8 cellular contexts compared by ENCODE assay signal in the genomic region with DNA sequence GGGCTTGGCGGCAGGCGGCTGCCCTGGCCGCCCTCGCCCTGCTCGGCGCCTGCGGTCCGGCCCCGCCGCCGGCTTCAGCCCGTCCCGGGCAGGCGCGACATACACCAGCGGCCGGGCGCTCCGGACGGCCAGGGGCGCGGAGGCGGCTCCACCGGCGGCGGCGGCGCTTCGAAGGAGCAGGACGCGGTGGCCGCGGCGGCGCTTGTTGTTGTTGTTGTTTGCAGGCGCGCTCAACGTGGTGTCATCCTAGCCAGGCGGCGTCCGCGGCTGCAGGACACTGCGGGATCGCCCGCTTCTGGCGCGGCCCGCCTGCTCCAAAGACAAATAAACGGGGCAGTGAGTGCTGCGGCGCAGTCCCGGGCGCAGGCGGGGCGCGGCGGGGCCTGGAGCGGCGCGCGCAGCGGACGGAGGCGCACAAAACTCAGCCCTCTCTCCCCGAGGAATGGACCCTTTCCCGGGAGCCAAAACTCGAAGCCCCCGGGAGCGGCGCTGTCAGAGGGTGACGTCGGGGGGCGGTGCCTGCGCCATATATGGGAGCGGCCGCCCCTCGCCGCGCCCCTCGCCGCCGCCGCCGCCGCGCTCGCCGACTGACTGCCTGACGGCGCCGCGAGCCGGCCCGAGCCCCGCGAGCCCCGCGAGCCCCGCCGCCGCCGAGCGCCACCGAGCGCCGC. TPM values are rescaled to one million over a fixed set of nuclear protein-coding genes. Genes with fewer than 3 reads are reported as not detected.
DNase-seq lines count a peak whose midpoint lies in the region; ATAC-seq and TF ChIP-seq lines count a peak whose summit lies in the region.

A gene with protein sequence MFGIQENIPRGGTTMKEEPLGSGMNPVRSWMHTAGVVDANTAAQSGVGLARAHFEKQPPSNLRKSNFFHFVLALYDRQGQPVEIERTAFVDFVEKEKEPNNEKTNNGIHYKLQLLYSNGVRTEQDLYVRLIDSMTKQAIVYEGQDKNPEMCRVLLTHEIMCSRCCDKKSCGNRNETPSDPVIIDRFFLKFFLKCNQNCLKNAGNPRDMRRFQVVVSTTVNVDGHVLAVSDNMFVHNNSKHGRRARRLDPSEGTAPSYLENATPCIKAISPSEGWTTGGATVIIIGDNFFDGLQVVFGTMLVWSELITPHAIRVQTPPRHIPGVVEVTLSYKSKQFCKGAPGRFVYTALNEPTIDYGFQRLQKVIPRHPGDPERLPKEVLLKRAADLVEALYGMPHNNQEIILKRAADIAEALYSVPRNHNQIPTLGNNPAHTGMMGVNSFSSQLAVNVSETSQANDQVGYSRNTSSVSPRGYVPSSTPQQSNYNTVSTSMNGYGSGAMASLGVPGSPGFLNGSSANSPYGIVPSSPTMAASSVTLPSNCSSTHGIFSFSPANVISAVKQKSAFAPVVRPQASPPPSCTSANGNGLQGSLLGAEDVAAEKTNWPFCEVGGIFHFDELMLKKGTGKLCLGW (minus strand): TSS at position 444 of the 671 bp plus-strand sequence. CDS start 506 bp downstream, outside the sequence.

- H3K27me3 ChIP-seq in liver (ENCODE audit: control insufficient read depth in 4 of 4, insufficient read depth in 4 of 4, low read length in 3 of 4) = peaks cover 8 to 36% (median 20%) of the 10 kb centered on the region in 4 donors

- H3K4me1 Mint-ChIP-seq in dendritic cell treated with granulocyte-macrophage colony-stimulating factor and Interleukin-4, amounts not matched to agents 40 ng/mL and 50 ng/mL, for 4 days (ENCODE audit: low read depth) = peaks cover 21% of the 10 kb centered on the region

- H3K4me1 ChIP-seq in HEK293 (ENCODE audit: control insufficient read depth, insufficient read depth, low read length) (peaks cover 9% of the 10 kb centered on the region), liver (ENCODE audit: control insufficient read depth in 4 of 4, insufficient read depth in 4 of 4, low read length in 3 of 4) (peaks cover 26 to 58% (median 36%) of the 10 kb centered on the region in 4 donors)

- no peak for ATAC-seq in GM19035 (IDR thresholded peaks at IDR 0.05; ENCODE audit: unreplicated experiment)
- ATAC-seq in HG03159 (IDR thresholded peaks at IDR 0.05; ENCODE audit: unreplicated experiment) = no peak

- H3K27ac ChIP-seq in HEK293 (ENCODE audit: extremely low read depth, low read depth, low read length) (peak within 1 kb of the TSS; percentile 94), liver (ENCODE audit: low read depth in 1 of 2, low read length in 2 of 2) (no peak within 1 kb of the TSS)

- 2% methylated on average over 106 of the region's 106 CpGs for WGBS in liver

- H3K4me3 Mint-ChIP-seq in dendritic cell treated with granulocyte-macrophage colony-stimulating factor and Interleukin-4, amounts not matched to agents 40 ng/mL and 50 ng/mL, for 4 days = peak within 1 kb of the TSS; percentile 78

- intact Hi-C loops in dendritic cell treated with granulocyte-macrophage colony-stimulating factor and Interleukin-4, amounts not matched to agents 40 ng/mL and 50 ng/mL, for 4 days (cut with micrococcal nuclease) = no loop called here

- peaks cover 86% of the 10 kb centered on the region for H3K27me3 Mint-ChIP-seq in dendritic cell treated with granulocyte-macrophage colony-stimulating factor and Interleukin-4, amounts not matched to agents 40 ng/mL and 50 ng/mL, for 4 days

- H3K4me3 ChIP-seq in AG04449 (ENCODE audit: low read depth, low read length) (peak within 1 kb of the TSS; percentile 52), HEK293 (ENCODE audit: low read depth, low read length) (peak within 1 kb of the TSS; percentile 56), liver (ENCODE audit: low read depth in 1 of 3, low read length in 3 of 3) (peak within 1 kb of the TSS in 2 of 3 donors; percentile 45 to 57)

- no peak within 1 kb of the TSS for H3K9ac ChIP-seq in liver (ENCODE audit: low read depth in 1 of 2, low read length in 2 of 2)

- no peak for TF ChIP-seq CTCF in AG04449 (IDR thresholded peaks at IDR 0.05; ENCODE audit: insufficient read depth, low read length, missing control alignments)
- TF ChIP-seq CTCF in HEK293 (tag by site-specific recombination; IDR thresholded peaks at IDR 0.05) = peak; percentile 11; the same call in 1 of the 2 replicates
- TF ChIP-seq CTCF in liver (IDR thresholded peaks at IDR 0.05; ENCODE audit: low read depth, low read length, missing input control) = no peak

- POLR2A ChIA-PET in AG04449 (lab: Yijun Ruan, JAX) = no interaction called here
- POLR2A ChIA-PET in HEK293 (lab: Yijun Ruan, JAX) = no interaction called here

- H3K36me3 ChIP-seq in HEK293 (ENCODE audit: control insufficient read depth in 2 of 2, insufficient read depth in 1 of 2, low read length in 2 of 2) (peaks cover 0 to 3% of the 10 kb centered on the region in 2 experiments; a peak in 1 of 3 replicates), liver (ENCODE audit: control insufficient read depth in 4 of 4, insufficient read depth in 3 of 4, low read depth in 1 of 4, low read length in 3 of 4) (no peaks in the 10 kb centered on the region)

- H3K9me3 ChIP-seq in HEK293 (ENCODE audit: control insufficient read depth, insufficient read depth, low read depth, low read length) = no peaks in the 10 kb centered on the region
- no peaks in the 10 kb centered on the region for H3K9me3 ChIP-seq in liver (ENCODE audit: control insufficient read depth in 4 of 4, low read length in 3 of 4)

- no peak for DNase-seq in AG04449 (ENCODE audit: low read depth, low spot score)
- peak; percentile 25 for DNase-seq in T-helper 22 cell (ENCODE audit: low read depth)
- peak; percentile 15 for DNase-seq in stimulated activated naive CD4-positive, alpha-beta T cell treated with Interleukin-2 at 50 U/mL for 16 hours (lab: John Stamatoyannopoulos, UW)

- H3K27ac Mint-ChIP-seq in dendritic cell treated with granulocyte-macrophage colony-stimulating factor and Interleukin-4, amounts not matched to agents 40 ng/mL and 50 ng/mL, for 4 days = no peak within 1 kb of the TSS

- no peak for TF ChIP-seq RAD21 in liver (IDR thresholded peaks at IDR 0.05)

- H3K9me3 Mint-ChIP-seq in dendritic cell treated with granulocyte-macrophage colony-stimulating factor and Interleukin-4, amounts not matched to agents 40 ng/mL and 50 ng/mL, for 4 days = no peaks in the 10 kb centered on the region

- CTCF ChIA-PET in AG04449 (lab: Yijun Ruan, JAX) (no interaction called here), HEK293 (lab: Yijun Ruan, JAX) (no interaction called here)

- no peaks in the 10 kb centered on the region for H3K36me3 Mint-ChIP-seq in dendritic cell treated with granulocyte-macrophage colony-stimulating factor and Interleukin-4, amounts not matched to agents 40 ng/mL and 50 ng/mL, for 4 days (ENCODE audit: low read depth)

TF ChIP-seq in HEK293, 187 proteins besides CTCF, POLR2A, EP300 and RAD21 (continues in another document):
- TF ChIP-seq IKZF3 (tag by site-specific recombination; IDR thresholded peaks at IDR 0.05) = peak; percentile 99

TF ChIP-seq in liver, 16 proteins besides CTCF, POLR2A, EP300 and RAD21 (continues in another document):
- TF ChIP-seq, protein P1, sequence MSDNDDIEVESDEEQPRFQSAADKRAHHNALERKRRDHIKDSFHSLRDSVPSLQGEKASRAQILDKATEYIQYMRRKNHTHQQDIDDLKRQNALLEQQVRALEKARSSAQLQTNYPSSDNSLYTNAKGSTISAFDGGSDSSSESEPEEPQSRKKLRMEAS (IDR thresholded peaks at IDR 0.05) = no peak
- TF ChIP-seq, protein P2, sequence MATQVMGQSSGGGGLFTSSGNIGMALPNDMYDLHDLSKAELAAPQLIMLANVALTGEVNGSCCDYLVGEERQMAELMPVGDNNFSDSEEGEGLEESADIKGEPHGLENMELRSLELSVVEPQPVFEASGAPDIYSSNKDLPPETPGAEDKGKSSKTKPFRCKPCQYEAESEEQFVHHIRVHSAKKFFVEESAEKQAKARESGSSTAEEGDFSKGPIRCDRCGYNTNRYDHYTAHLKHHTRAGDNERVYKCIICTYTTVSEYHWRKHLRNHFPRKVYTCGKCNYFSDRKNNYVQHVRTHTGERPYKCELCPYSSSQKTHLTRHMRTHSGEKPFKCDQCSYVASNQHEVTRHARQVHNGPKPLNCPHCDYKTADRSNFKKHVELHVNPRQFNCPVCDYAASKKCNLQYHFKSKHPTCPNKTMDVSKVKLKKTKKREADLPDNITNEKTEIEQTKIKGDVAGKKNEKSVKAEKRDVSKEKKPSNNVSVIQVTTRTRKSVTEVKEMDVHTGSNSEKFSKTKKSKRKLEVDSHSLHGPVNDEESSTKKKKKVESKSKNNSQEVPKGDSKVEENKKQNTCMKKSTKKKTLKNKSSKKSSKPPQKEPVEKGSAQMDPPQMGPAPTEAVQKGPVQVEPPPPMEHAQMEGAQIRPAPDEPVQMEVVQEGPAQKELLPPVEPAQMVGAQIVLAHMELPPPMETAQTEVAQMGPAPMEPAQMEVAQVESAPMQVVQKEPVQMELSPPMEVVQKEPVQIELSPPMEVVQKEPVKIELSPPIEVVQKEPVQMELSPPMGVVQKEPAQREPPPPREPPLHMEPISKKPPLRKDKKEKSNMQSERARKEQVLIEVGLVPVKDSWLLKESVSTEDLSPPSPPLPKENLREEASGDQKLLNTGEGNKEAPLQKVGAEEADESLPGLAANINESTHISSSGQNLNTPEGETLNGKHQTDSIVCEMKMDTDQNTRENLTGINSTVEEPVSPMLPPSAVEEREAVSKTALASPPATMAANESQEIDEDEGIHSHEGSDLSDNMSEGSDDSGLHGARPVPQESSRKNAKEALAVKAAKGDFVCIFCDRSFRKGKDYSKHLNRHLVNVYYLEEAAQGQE (IDR thresholded peaks at IDR 0.05) = no peak
- TF ChIP-seq HNF4A (conservative IDR thresholded peaks at IDR 0.05) (no peak), NR2F2 (IDR thresholded peaks at IDR 0.05) (no peak), FOXA2 (IDR thresholded peaks at IDR 0.05) (no peak), EGR1 (IDR thresholded peaks at IDR 0.05; ENCODE audit: low read depth in 2 of 2) (no peak), FOXA1 (IDR thresholded peaks at IDR 0.05) (no peak), HNF4G (IDR thresholded peaks at IDR 0.05) (no peak), SP1 (IDR thresholded peaks at IDR 0.05) (no peak), JUND (IDR thresholded peaks at IDR 0.05) (no peak), GABPA (IDR thresholded peaks at IDR 0.05 in 1 of 2, conservative IDR thresholded peaks at IDR 0.05 in 1 of 2) (no peak), TAF1 (conservative IDR thresholded peaks at IDR 0.05) (no peak), YY1 (IDR thresholded peaks at IDR 0.05) (no peak)
- TF ChIP-seq, protein P3, sequence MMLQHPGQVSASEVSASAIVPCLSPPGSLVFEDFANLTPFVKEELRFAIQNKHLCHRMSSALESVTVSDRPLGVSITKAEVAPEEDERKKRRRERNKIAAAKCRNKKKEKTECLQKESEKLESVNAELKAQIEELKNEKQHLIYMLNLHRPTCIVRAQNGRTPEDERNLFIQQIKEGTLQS (IDR thresholded peaks at IDR 0.05) = no peak

RNA-seq across cellular contexts. Expression of the gene that starts here (rescaled TPM):
- total RNA-seq in liver = not detected
- under 1 TPM; 0.02 to 0.08 TPM for polyA plus RNA-seq in liver
